Comparison of ENCODE assay signal across 2 cellular contexts in genomic region chr11:65871811-65872548, GRCh38.
TF ChIP-seq lines count a peak whose summit lies in the region.

No MANE protein-coding gene starts in this region.

TF ChIP-seq in IMR-90, 13 proteins besides CTCF, POLR2A, EP300 and RAD21:
- TF ChIP-seq SMC3 (IDR thresholded peaks at IDR 0.05; ENCODE audit: low read depth, low read length) (0 out of 2 replicates have a peak, but pooled peaks have one; percentile 6), ELK1 (IDR thresholded peaks at IDR 0.05; ENCODE audit: borderline replicate concordance, low read depth, low read length) (no peak)

TF ChIP-seq in HepG2, 621 proteins besides CTCF, POLR2A, EP300 and RAD21:
- TF ChIP-seq ZFX (CRISPR knock-in tag; IDR thresholded peaks at IDR 0.05; ENCODE audit: low read depth): peak; percentile 55
- TF ChIP-seq ZNF274 (CRISPR knock-in tag; IDR thresholded peaks at IDR 0.05): peak; percentile 17; the same call in 1 of the 2 replicates
- 0 out of 2 replicates have a peak, but pooled peaks have one; percentile 34 for TF ChIP-seq UBTF (CRISPR knock-in tag; IDR thresholded peaks at IDR 0.05)
- no peak for TF ChIP-seq PAX8 (CRISPR knock-in tag; IDR thresholded peaks at IDR 0.05; ENCODE audit: borderline replicate concordance)
- no peak for TF ChIP-seq ZNF362 (CRISPR knock-in tag; IDR thresholded peaks at IDR 0.05; ENCODE audit: borderline replicate concordance)
- TF ChIP-seq CSRNP1 (CRISPR knock-in tag; IDR thresholded peaks at IDR 0.05): no peak
- 0 out of 2 replicates have a peak, but pooled peaks have one; percentile 12 for TF ChIP-seq ZNF777 (CRISPR knock-in tag; IDR thresholded peaks at IDR 0.05)
- TF ChIP-seq ZNF687 (CRISPR knock-in tag; IDR thresholded peaks at IDR 0.05): peak; percentile 26; the same call in 1 of the 2 replicates
- 0 out of 2 replicates have a peak, but pooled peaks have one; percentile 42 for TF ChIP-seq BCL3 (CRISPR knock-in tag; IDR thresholded peaks at IDR 0.05)
- TF ChIP-seq MYPOP (CRISPR knock-in tag; IDR thresholded peaks at IDR 0.05): no peak
- 0 out of 2 replicates have a peak, but pooled peaks have one; percentile 45 for TF ChIP-seq ZFY (CRISPR knock-in tag; IDR thresholded peaks at IDR 0.05)
- TF ChIP-seq SMAD1 (CRISPR knock-in tag; IDR thresholded peaks at IDR 0.05; ENCODE audit: borderline replicate concordance, low read depth): 0 out of 2 replicates have a peak, but pooled peaks have one; percentile 20
- peak; percentile 28 for TF ChIP-seq TEAD3 (CRISPR knock-in tag; optimal IDR thresholded peaks at IDR 0.05; ENCODE audit: borderline replicate concordance)
TF ChIP-seq in HepG2: peak in this region for 9.
